In the genomic region with DNA sequence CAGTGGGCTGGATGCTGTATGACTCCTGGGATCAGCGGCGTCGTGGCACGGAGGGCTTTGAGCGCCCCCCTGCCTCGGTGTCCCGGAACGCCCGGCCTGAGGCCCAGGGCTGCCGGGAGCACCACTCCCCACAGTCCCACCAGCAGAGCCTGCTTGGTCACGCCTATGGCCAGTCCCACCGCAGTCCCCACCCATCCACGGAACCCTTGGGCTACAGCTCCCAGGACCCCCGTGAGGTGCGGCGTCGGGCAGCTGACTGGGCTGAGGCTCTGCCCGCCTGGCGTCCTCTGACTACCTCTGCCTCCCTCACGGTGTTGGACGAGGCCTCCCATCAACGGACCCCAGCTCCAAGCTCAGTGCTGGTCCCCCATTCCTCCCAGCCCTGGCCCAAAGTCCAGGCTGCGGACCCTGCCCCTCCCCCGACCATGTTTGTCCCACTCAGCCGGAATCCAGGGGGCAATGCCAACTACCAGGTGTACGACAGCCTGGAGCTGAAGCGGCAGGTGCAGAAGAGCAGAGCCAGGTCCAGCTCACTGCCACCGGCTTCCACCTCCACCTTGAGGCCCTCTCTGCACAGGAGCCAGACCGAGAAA, we compare ENCODE assay signal across 21 cellular contexts. TPM values are rescaled to one million over a fixed set of nuclear protein-coding genes. Genes with fewer than 3 reads are reported as not detected.
"Had no signal": no experiment of that assay in that cellular context is flagged by ENCODE, and none has a peak within 500 bp of the region (broad histone marks: within the 10 kb centered on the region; RNA-seq: fewer than 3 reads in every experiment).

No MANE protein-coding gene starts in this region.

- ATAC-seq: K562 had no signal

- DNase-seq: Kasumi-1, MM.1S, NCI-H1092 treated with DMSO at 0.1 percent for 48 hours, NCI-H1436, NCI-H187, NCI-H2029, NCI-H2081 treated with DMSO at 0.1 percent for 48 hours, NCI-H2171, NCI-H226, NCI-H446, NCI-H510A, NCI-H524 treated with DMSO at 0.1 percent for 48 hours, NCI-H69, NCI-H774, Right ventricle myocardium superior, RPMI8226, SIG-M5 had no signal

RNA-seq across cellular contexts. Expression of a gene that starts 1.6 kb away (rescaled TPM):
- total RNA-seq: HT-29, K562, M059J, Right ventricle myocardium superior, SJSA1 had no signal

RNA-seq across cellular contexts. Expression of a gene that starts 1.7 kb away (rescaled TPM):
- total RNA-seq: HT-29, K562, M059J, Right ventricle myocardium superior, SJSA1 had no signal

RNA-seq across cellular contexts. Expression of a gene that starts 6.9 kb away (rescaled TPM):
- total RNA-seq: HT-29, K562, M059J, Right ventricle myocardium superior, SJSA1 had no signal

RNA-seq across cellular contexts. Expression of a gene that starts 12.3 kb away (rescaled TPM):
- total RNA-seq: SJSA1 had no signal
